Comparison of ENCODE assay signal across 2 cellular contexts in the genomic region with DNA sequence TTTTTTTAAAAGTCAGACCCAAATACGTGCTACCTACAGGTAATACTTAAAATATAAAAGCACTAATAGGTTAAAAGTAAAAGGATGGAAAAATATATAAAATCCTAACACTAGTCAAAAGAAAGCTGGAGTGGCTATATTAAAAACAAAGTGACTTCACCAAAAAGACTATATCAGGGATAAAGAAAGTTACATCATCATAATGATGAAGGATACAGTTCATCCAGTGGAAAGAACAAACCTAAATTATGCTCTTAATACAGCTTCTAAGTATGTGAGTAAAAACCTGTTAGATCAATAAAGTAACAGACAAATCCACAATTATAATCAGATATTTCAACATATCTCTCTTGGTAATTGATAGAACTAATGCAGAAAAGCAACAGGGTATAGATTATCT.
TF ChIP-seq lines count a peak whose summit lies in the region.

No MANE protein-coding gene starts in this region.

TF ChIP-seq in HepG2, 621 proteins besides CTCF, POLR2A, EP300 and RAD21:
- no peak for TF ChIP-seq ZNF740 (CRISPR knock-in tag; IDR thresholded peaks at IDR 0.05)
- no peak for TF ChIP-seq TRIM22 (IDR thresholded peaks at IDR 0.05)
- TF ChIP-seq KLF12 (CRISPR knock-in tag; IDR thresholded peaks at IDR 0.05; ENCODE audit: borderline replicate concordance): no peak
- no peak for TF ChIP-seq ZNF263 (CRISPR knock-in tag; IDR thresholded peaks at IDR 0.05)
- TF ChIP-seq ARNTL (CRISPR knock-in tag; IDR thresholded peaks at IDR 0.05): no peak
- no peak for TF ChIP-seq ZSCAN12 (CRISPR knock-in tag; IDR thresholded peaks at IDR 0.05)
- no peak for TF ChIP-seq ZFAT (CRISPR knock-in tag; conservative IDR thresholded peaks at IDR 0.05)
- no peak for TF ChIP-seq ARNT2 (CRISPR knock-in tag; IDR thresholded peaks at IDR 0.05; ENCODE audit: low read depth)
- no peak for TF ChIP-seq NFE2L2 (IDR thresholded peaks at IDR 0.05; ENCODE audit: low read length)
- TF ChIP-seq TSC22D2 (CRISPR knock-in tag; IDR thresholded peaks at IDR 0.05; ENCODE audit: borderline replicate concordance): no peak
- TF ChIP-seq ZNF207 (IDR thresholded peaks at IDR 0.05; ENCODE audit: borderline replicate concordance): no peak
- TF ChIP-seq ZNF737 (CRISPR knock-in tag; IDR thresholded peaks at IDR 0.05; ENCODE audit: borderline replicate concordance): no peak
- TF ChIP-seq AKAP8 (CRISPR knock-in tag; IDR thresholded peaks at IDR 0.05): no peak

TF ChIP-seq in endothelial cell of umbilical vein, 7 proteins besides CTCF, POLR2A, EP300 and RAD21:
- TF ChIP-seq FOS (IDR thresholded peaks at IDR 0.05; ENCODE audit: borderline replicate concordance, insufficient read depth, low read length) (no peak), JUN (IDR thresholded peaks at IDR 0.05; ENCODE audit: borderline replicate concordance, insufficient read depth, insufficient read length, low read depth) (no peak), GATA2 (IDR thresholded peaks at IDR 0.05; ENCODE audit: insufficient read depth, insufficient read length, low read depth, low read length) (no peak), MYC (IDR thresholded peaks at IDR 0.05; ENCODE audit: low read depth, low read length) (no peak), EZH2 (IDR thresholded peaks at IDR 0.05; ENCODE audit: borderline replicate concordance, low read depth, low read length, severe bottlenecking) (no peak), POLR2AphosphoS5 (IDR thresholded peaks at IDR 0.05; ENCODE audit: insufficient read depth, low read depth, low read length) (no peak), MAX (IDR thresholded peaks at IDR 0.05; ENCODE audit: insufficient read depth, insufficient read length) (no peak)
